ENCODE assay signal across 1 cellular context in genomic region chr4:87119965-87120364, GRCh38.
TF ChIP-seq lines count a peak whose summit lies in the region.

No MANE protein-coding gene starts in this region.

TF ChIP-seq in GM23338, 12 proteins besides CTCF, POLR2A, EP300 and RAD21 (continued from another document):
- TF ChIP-seq ZNF462 (CRISPR knock-in tag; IDR thresholded peaks at IDR 0.05), result no peak
- TF ChIP-seq EZH2 (IDR thresholded peaks at IDR 0.05; ENCODE audit: low read depth, unreplicated experiment), result no peak
- no peak for TF ChIP-seq REST (IDR thresholded peaks at IDR 0.05; ENCODE audit: unreplicated experiment)
